25 cellular contexts compared by ENCODE assay signal in the genomic region with DNA sequence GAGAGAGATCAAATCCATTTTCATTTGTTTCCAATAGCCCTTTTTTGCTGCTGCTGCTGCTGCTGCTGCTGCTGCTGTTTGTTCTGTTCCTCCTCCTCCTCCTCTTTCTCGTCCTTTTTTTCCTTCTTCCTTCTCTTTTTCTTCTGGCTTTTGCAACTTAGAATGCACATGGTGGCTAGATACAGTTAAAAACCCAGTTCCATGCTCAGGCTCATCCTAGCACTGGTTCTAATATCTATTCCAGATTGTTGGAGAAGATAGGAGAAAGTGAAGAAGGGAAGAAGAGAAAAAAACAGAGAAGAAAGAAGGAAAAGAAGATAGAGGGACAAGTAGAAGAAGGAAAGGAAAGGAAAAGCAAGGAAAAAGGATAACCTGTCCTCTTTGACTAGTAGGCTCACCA.
"Had no signal": no experiment of that assay in that cellular context is flagged by ENCODE, and none has a peak within 500 bp of the region (broad histone marks: within the 10 kb centered on the region; RNA-seq: fewer than 3 reads in every experiment).

No MANE protein-coding gene starts in this region.

- H3K27me3 ChIP-seq: esophagus squamous epithelium, suprapubic skin, tibial artery, upper lobe of right lung had no signal

- H3K36me3 ChIP-seq: esophagus squamous epithelium, pancreas, prostate gland, suprapubic skin, tibial artery, upper lobe of right lung had no signal

- H3K27ac ChIP-seq: epithelial cell of prostate, esophagus squamous epithelium, pancreas, prostate gland, suprapubic skin, tibial artery, upper lobe of right lung had no signal

- H3K4me1 ChIP-seq: esophagus squamous epithelium, pancreas, prostate gland, suprapubic skin, tibial artery, upper lobe of right lung had no signal

- ATAC-seq: activated CD8-positive, alpha-beta T cell treated with anti-CD3 and anti-CD28 coated beads for 36 hours; left ventricle myocardium superior; pancreas; sciatic nerve; stimulated activated effector memory CD8-positive, alpha-beta T cell treated with anti-CD3 and anti-CD28 coated beads, Interleukin-12 subunit alpha, Interleukin-12 subunit beta, amount 100 ng/mL, for 72 hours; upper lobe of right lung; WTC11 had no signal

- DNase-seq: activated CD4-positive, alpha-beta T cell treated with anti-CD3 and anti-CD28 coated beads, Interleukin-2, amount 50 U/mL, for 1 hour; activated CD8-positive, alpha-beta T cell treated with anti-CD3 and anti-CD28 coated beads for 36 hours; activated T-cell treated with anti-CD3 and anti-CD28 coated beads, Interleukin-2, amount 50 U/mL, for 48 hours; anterior cingulate cortex; dermis blood vessel endothelial cell; effector CD8-positive, alpha-beta T cell; esophagus squamous epithelium; foreskin melanocyte; islet precursor cell; left ventricle myocardium superior; naive B cell; nucleus accumbens; pancreas; retina; stimulated activated CD4-positive, alpha-beta T cell treated with anti-CD3 and anti-CD28 coated beads, Interleukin-4, amount 100 ng/mL, for 24 hours; T-helper 2 cell; tibial artery; upper lobe of right lung had no signal

- H3K4me3 ChIP-seq: esophagus squamous epithelium, pancreas, prostate gland, skin epidermis, suprapubic skin, tibial artery, upper lobe of right lung had no signal

- H3K9me3 ChIP-seq: esophagus squamous epithelium, pancreas, prostate gland, suprapubic skin, tibial artery, upper lobe of right lung had no signal
